ENCODE assay signal across 9 cellular contexts in genomic region chr1:157363660-157364140, GRCh38.
DNase-seq lines count a peak whose midpoint lies in the region; ATAC-seq and TF ChIP-seq lines count a peak whose summit lies in the region.
"Had no signal": no experiment of that assay in that cellular context is flagged by ENCODE, and none has a peak within 500 bp of the region (broad histone marks: within the 10 kb centered on the region; RNA-seq: fewer than 3 reads in every experiment).

No MANE protein-coding gene starts in this region.

- DNase-seq in Caco-2 (peak in 1 of 2 experiments; percentile 29), HK-2 (ENCODE audit: unreplicated experiment) (peak; percentile 13), SKM-1 (lab: John Stamatoyannopoulos, UW; ENCODE audit: unreplicated experiment) (peak; percentile 64), germinal center (ENCODE audit: low spot score) (peak; percentile 64), NCI-H446 treated with DMSO at 0.1 percent for 48 hours (lab: John Stamatoyannopoulos, UW) (no peak)
- no peak for DNase-seq in stimulated activated naive CD8-positive, alpha-beta T cell treated with anti-CD3 and anti-CD28 coated beads, Interleukin-15, amount 100 ng/mL, for 72 hours
- DNase-seq in activated CD4-positive, alpha-beta memory T cell treated with anti-CD3 and anti-CD28 coated beads for 36 hours: no peak

- peaks cover 6% of the 10 kb centered on the region; the same call in 1 of the 2 replicates for H3K9me3 ChIP-seq in Caco-2

- BruUV-seq in Caco-2 (replicated peaks; lab: Mats Ljungman, UMichigan): no TSS peak

- no peak overlapping the region for H3K4me3 ChIP-seq in Caco-2 (ENCODE audit: low read depth, low read length)

- intact Hi-C loops in Caco-2 (cut with micrococcal nuclease; ENCODE audit: unreplicated experiment): loop anchor here (10.0 kb wide), 1 partner anchor 581 kb away; no protein-coding TSS in a partner anchor
- intact Hi-C loops in activated CD4-positive, alpha-beta memory T cell treated with anti-CD3 and anti-CD28 coated beads for 36 hours (cut with micrococcal nuclease): no loop called here

- no peak overlapping the region for H3K27ac Mint-ChIP-seq in Caco-2 (ENCODE audit: unreplicated experiment)
- no peak overlapping the region for H3K27ac Mint-ChIP-seq in stimulated activated naive CD8-positive, alpha-beta T cell treated with anti-CD3 and anti-CD28 coated beads, Interleukin-15, amount 100 ng/mL, for 72 hours
- no peak overlapping the region for H3K27ac Mint-ChIP-seq in activated CD4-positive, alpha-beta memory T cell treated with anti-CD3 and anti-CD28 coated beads for 36 hours
- H3K27ac Mint-ChIP-seq: natural killer cell treated with Interleukin-12 subunit alpha and Interleukin-12 subunit beta and Interleukin-15 and Interleukin-18, amount 100 ng/mL, for 72 hours had no signal

- H3K4me1 ChIP-seq in Caco-2: peaks cover 35% of the 10 kb centered on the region

- peak; percentile 76 for ATAC-seq in GM19025 (IDR thresholded peaks at IDR 0.05; ENCODE audit: low read depth, unreplicated experiment)
- ATAC-seq in stimulated activated naive CD8-positive, alpha-beta T cell treated with anti-CD3 and anti-CD28 coated beads, Interleukin-15, amount 100 ng/mL, for 72 hours: peak; percentile 64

- no peaks in the 10 kb centered on the region for H3K36me3 ChIP-seq in Caco-2 (ENCODE audit: control insufficient read depth, insufficient read depth, low read length)

- H3K27me3 Mint-ChIP-seq in Caco-2 (ENCODE audit: insufficient read depth, unreplicated experiment): no peaks in the 10 kb centered on the region
- peaks cover 8% of the 10 kb centered on the region for H3K27me3 Mint-ChIP-seq in stimulated activated naive CD8-positive, alpha-beta T cell treated with anti-CD3 and anti-CD28 coated beads, Interleukin-15, amount 100 ng/mL, for 72 hours
- no peaks in the 10 kb centered on the region for H3K27me3 Mint-ChIP-seq in activated CD4-positive, alpha-beta memory T cell treated with anti-CD3 and anti-CD28 coated beads for 36 hours

- no peaks in the 10 kb centered on the region for H3K27me3 ChIP-seq in Caco-2 (replicated peaks; ENCODE audit: control insufficient read depth, insufficient read depth, low read length)

- peaks cover 37% of the 10 kb centered on the region for H3K4me1 Mint-ChIP-seq in Caco-2 (ENCODE audit: low read depth, unreplicated experiment)
- no peaks in the 10 kb centered on the region for H3K4me1 Mint-ChIP-seq in stimulated activated naive CD8-positive, alpha-beta T cell treated with anti-CD3 and anti-CD28 coated beads, Interleukin-15, amount 100 ng/mL, for 72 hours
- H3K4me1 Mint-ChIP-seq in activated CD4-positive, alpha-beta memory T cell treated with anti-CD3 and anti-CD28 coated beads for 36 hours (ENCODE audit: low read depth): no peaks in the 10 kb centered on the region

- H3K4me3 Mint-ChIP-seq in Caco-2 (ENCODE audit: unreplicated experiment): no peak overlapping the region
- H3K4me3 Mint-ChIP-seq in stimulated activated naive CD8-positive, alpha-beta T cell treated with anti-CD3 and anti-CD28 coated beads, Interleukin-15, amount 100 ng/mL, for 72 hours: no peak overlapping the region
- no peak overlapping the region for H3K4me3 Mint-ChIP-seq in activated CD4-positive, alpha-beta memory T cell treated with anti-CD3 and anti-CD28 coated beads for 36 hours
- H3K4me3 Mint-ChIP-seq: natural killer cell treated with Interleukin-12 subunit alpha and Interleukin-12 subunit beta and Interleukin-15 and Interleukin-18, amount 100 ng/mL, for 72 hours had no signal

- POLR2A ChIA-PET in Caco-2 (lab: Charles Lee): no interaction called here
- POLR2A ChIA-PET in activated CD4-positive, alpha-beta memory T cell treated with anti-CD3 and anti-CD28 coated beads for 36 hours (lab: Charles Lee): no interaction called here

- no peaks in the 10 kb centered on the region for H3K36me3 Mint-ChIP-seq in Caco-2 (ENCODE audit: insufficient read depth, unreplicated experiment)
- no peaks in the 10 kb centered on the region for H3K36me3 Mint-ChIP-seq in activated CD4-positive, alpha-beta memory T cell treated with anti-CD3 and anti-CD28 coated beads for 36 hours
- H3K36me3 Mint-ChIP-seq: natural killer cell treated with Interleukin-12 subunit alpha and Interleukin-12 subunit beta and Interleukin-15 and Interleukin-18, amount 100 ng/mL, for 72 hours had no signal

- CTCF ChIA-PET in Caco-2 (lab: Charles Lee): interaction anchor here (0.7 kb wide), 1 partner anchor 206 kb away, joined by 3 read pairs; no protein-coding TSS in a partner anchor
- CTCF ChIA-PET in activated CD4-positive, alpha-beta memory T cell treated with anti-CD3 and anti-CD28 coated beads for 36 hours (lab: Charles Lee): interaction anchor here (0.8 to 1.7 kb wide), 4 partner anchors 21 to 142 kb away, joined by 3 to 5 read pairs (median 4); no protein-coding TSS in a partner anchor

- H3K9me3 Mint-ChIP-seq in Caco-2 (ENCODE audit: unreplicated experiment): peaks cover 20% of the 10 kb centered on the region
- H3K9me3 Mint-ChIP-seq in stimulated activated naive CD8-positive, alpha-beta T cell treated with anti-CD3 and anti-CD28 coated beads, Interleukin-15, amount 100 ng/mL, for 72 hours: no peaks in the 10 kb centered on the region
- H3K9me3 Mint-ChIP-seq in activated CD4-positive, alpha-beta memory T cell treated with anti-CD3 and anti-CD28 coated beads for 36 hours: no peaks in the 10 kb centered on the region
- H3K9me3 Mint-ChIP-seq: natural killer cell treated with Interleukin-12 subunit alpha and Interleukin-12 subunit beta and Interleukin-15 and Interleukin-18, amount 100 ng/mL, for 72 hours had no signal

- peak; percentile 42 to 45 for TF ChIP-seq CTCF in Caco-2 (IDR thresholded peaks at IDR 0.05; ENCODE audit: insufficient read depth in 1 of 2, low read depth in 1 of 2, low read length in 1 of 2, severe bottlenecking in 1 of 2, unreplicated experiment in 1 of 2)

Comparison
In these comparisons a context has a peak if more than half of its experiments do, and no peak if none do; other contexts are left out.
1. DNase-seq: peak in HK-2 (single experiment), SKM-1 (single experiment) and germinal center (single experiment); none in stimulated activated naive CD8-positive, alpha-beta T cell treated with anti-CD3 and anti-CD28 coated beads, Interleukin-15, amount 100 ng/mL, for 72 hours (0 of 2), activated CD4-positive, alpha-beta memory T cell treated with anti-CD3 and anti-CD28 coated beads for 36 hours (single experiment) and NCI-H446 treated with DMSO at 0.1 percent for 48 hours (single experiment).